ENCODE assay signal across 9 cellular contexts in genomic region chr3:143648708-143649107, GRCh38.
DNase-seq lines count a peak whose midpoint lies in the region; ATAC-seq and TF ChIP-seq lines count a peak whose summit lies in the region.
"Had no signal": no experiment of that assay in that cellular context is flagged by ENCODE, and none has a peak within 500 bp of the region (broad histone marks: within the 10 kb centered on the region; RNA-seq: fewer than 3 reads in every experiment).

No MANE protein-coding gene starts in this region.

- no peak overlapping the region for H3K4ac ChIP-seq in mesendoderm (ENCODE audit: low read depth, low read length)

- TF ChIP-seq POLR2A in HCT116 (IDR thresholded peaks at IDR 0.05; ENCODE audit: borderline replicate concordance, extremely low read depth, insufficient read depth, insufficient read length), result no peak
- TF ChIP-seq POLR2A in gastrocnemius medialis (IDR thresholded peaks at IDR 0.05), result no peak

- H3K4me1 ChIP-seq in ES-I3 (ENCODE audit: insufficient read depth, low read length) (peaks cover 14% of the 10 kb centered on the region), HCT116 (ENCODE audit: control insufficient read depth in 1 of 2, insufficient read depth in 2 of 2, low read length in 2 of 2) (no peaks in the 10 kb centered on the region), mesendoderm (ENCODE audit: control insufficient read depth, low read depth, low read length) (no peaks in the 10 kb centered on the region), gastrocnemius medialis (peaks cover 0 to 4% of the 10 kb centered on the region in 2 donors)
- H3K4me1 ChIP-seq: pancreas had no signal

- no peak overlapping the region for H3K27ac ChIP-seq in HCT116 (ENCODE audit: low read depth, low read length)
- H3K27ac ChIP-seq in mesendoderm (ENCODE audit: low read depth, low read length), result no peak overlapping the region
- H3K27ac ChIP-seq in gastrocnemius medialis, result no peak overlapping the region
- H3K27ac ChIP-seq: pancreas had no signal

- no peak overlapping the region for H2AK5ac ChIP-seq in mesendoderm (ENCODE audit: low read length)

- no peak overlapping the region for H2BK120ac ChIP-seq in mesendoderm (ENCODE audit: low read depth, low read length)

- no peaks in the 10 kb centered on the region for H4K20me1 ChIP-seq in HCT116 (ENCODE audit: insufficient read depth)

- peak; percentile 28 to 82 (median 70); a peak in 5 of 6 replicates for TF ChIP-seq CTCF in HCT116 (IDR thresholded peaks at IDR 0.05 in 2 of 3, conservative IDR thresholded peaks at IDR 0.05 in 1 of 3; ENCODE audit: borderline replicate concordance in 1 of 3, insufficient read depth in 1 of 3, low read depth in 2 of 3, low read length in 2 of 3)
- TF ChIP-seq CTCF in astrocyte of the spinal cord (IDR thresholded peaks at IDR 0.05; ENCODE audit: low read depth, low read length), result peak; percentile 24
- TF ChIP-seq CTCF in gastrocnemius medialis (IDR thresholded peaks at IDR 0.05 in 4 of 5, conservative IDR thresholded peaks at IDR 0.05 in 1 of 5), result no peak

- H3K4me3 ChIP-seq in HCT116 (replicated peaks in 1 of 2; ENCODE audit: low read depth in 1 of 2, low read length in 2 of 2) (no peak overlapping the region), astrocyte of the spinal cord (ENCODE audit: low read depth, low read length) (no peak overlapping the region), mesendoderm (ENCODE audit: low read length) (no peak overlapping the region), gastrocnemius medialis (no peak overlapping the region)
- H3K4me3 ChIP-seq: pancreas had no signal

- CTCF ChIA-PET in HCT116 (lab: Charles Lee), result interaction anchor here (0.6 to 1.5 kb wide), 2 partner anchors 26 to 115 kb away, joined by 3 to 6 read pairs; no protein-coding TSS in a partner anchor

- POLR2A ChIA-PET in HCT116 (lab: Charles Lee), result no interaction called here

- H3K9me3 ChIP-seq in ES-I3 (ENCODE audit: control insufficient read depth, insufficient read depth, low read length) (no peaks in the 10 kb centered on the region), HCT116 (ENCODE audit: control insufficient read depth in 1 of 2, insufficient read depth in 1 of 2, low read depth in 1 of 2, low read length in 2 of 2) (no peaks in the 10 kb centered on the region), gastrocnemius medialis (no peaks in the 10 kb centered on the region)
- H3K9me3 ChIP-seq: pancreas had no signal

- ATAC-seq in HCT116 (peak; percentile 71), gastrocnemius medialis (no peak)
- ATAC-seq: pancreas had no signal

- RAD21 ChIA-PET in HCT116 (lab: Charles Lee; ENCODE audit: low non-redundant PET in 1 of 2, low total read pairs in 2 of 2, uncharacterized antibody in 2 of 2, unreplicated experiment in 2 of 2), result no interaction called here

- H3K9me2 ChIP-seq in HCT116 (ENCODE audit: insufficient read depth), result no peaks in the 10 kb centered on the region

- WGBS in mesendoderm (ENCODE audit: extremely low coverage, insufficient coverage, low lambda C conversion rate), result no CpG with 5 or more reads among the region's 7 CpGs

- no peak overlapping the region for H4K5ac ChIP-seq in mesendoderm (ENCODE audit: low read length)

- no peak overlapping the region for H3K56ac ChIP-seq in mesendoderm (ENCODE audit: low read length)

- no peak overlapping the region for H2BK5ac ChIP-seq in mesendoderm (ENCODE audit: low read length)

- H3K27me3 ChIP-seq in HCT116 (ENCODE audit: insufficient read depth, low read length) (no peaks in the 10 kb centered on the region), mesendoderm (ENCODE audit: insufficient read depth, low read length, poor library complexity) (no peaks in the 10 kb centered on the region), gastrocnemius medialis (no peaks in the 10 kb centered on the region)
- H3K27me3 ChIP-seq: pancreas had no signal

- H2BK15ac ChIP-seq in mesendoderm (replicated peaks; ENCODE audit: low read depth), result no peak overlapping the region

- DNase-seq in HCT116 (ENCODE audit: low read depth, low spot score) (peak; percentile 19), astrocyte of the spinal cord (ENCODE audit: low read depth, low spot score) (no peak), mesendoderm (peak; percentile 56), hypothalamus (lab: John Stamatoyannopoulos, UW) (no peak), epidermal melanocyte (ENCODE audit: insufficient read length, low spot score) (no peak), gastrocnemius medialis (no peak)
- DNase-seq: OCI-M1, pancreas had no signal

- peak overlapping the region; percentile 29; the same call in 1 of the 2 replicates for H3K9ac ChIP-seq in ES-I3 (ENCODE audit: low read depth, low read length)
- no peak overlapping the region for H3K9ac ChIP-seq in HCT116 (ENCODE audit: low read length)
- H3K9ac ChIP-seq in mesendoderm (ENCODE audit: low read length), result no peak overlapping the region

- H3K79me2 ChIP-seq in HCT116 (ENCODE audit: insufficient read depth, low read length) (no peaks in the 10 kb centered on the region), mesendoderm (ENCODE audit: control insufficient read depth, insufficient read depth, low read length) (no peaks in the 10 kb centered on the region)

- intact Hi-C loops in HCT116 (cut with micrococcal nuclease), result loop anchor here (10.0 kb wide), 1 partner anchor 584 kb away; no protein-coding TSS in a partner anchor
- intact Hi-C loops in gastrocnemius medialis (cut with DNase I; ENCODE audit: low total_unique reads), result loop anchor here (10.0 kb wide), 1 partner anchor 524 kb away; no protein-coding TSS in a partner anchor

- H3K4me2 ChIP-seq in HCT116 (ENCODE audit: low read length) (no peak overlapping the region), mesendoderm (ENCODE audit: low read length) (no peak overlapping the region)

- no peaks in the 10 kb centered on the region for H3K79me1 ChIP-seq in mesendoderm (ENCODE audit: low read length)

- no peaks in the 10 kb centered on the region for H3K36me3 ChIP-seq in ES-I3 (ENCODE audit: insufficient read depth, low read length)
- no peaks in the 10 kb centered on the region for H3K36me3 ChIP-seq in HCT116 (ENCODE audit: control insufficient read depth in 1 of 2, insufficient read depth in 2 of 2, low read length in 2 of 2)
- H3K36me3 ChIP-seq in mesendoderm (ENCODE audit: control insufficient read depth, insufficient read depth, low read length), result no peaks in the 10 kb centered on the region
- H3K36me3 ChIP-seq in gastrocnemius medialis, result no peaks in the 10 kb centered on the region
- H3K36me3 ChIP-seq: pancreas had no signal

- TF ChIP-seq RAD21 in HCT116 (IDR thresholded peaks at IDR 0.05; ENCODE audit: low read depth), result peak; percentile 45; the same call in 1 of the 2 replicates

- no peak overlapping the region for H3K18ac ChIP-seq in mesendoderm (ENCODE audit: low read length)

- in situ Hi-C loops in astrocyte of the spinal cord (cut with HindIII; ENCODE audit: low sequenced_read_pairs), result no loop called here
- in situ Hi-C loops in gastrocnemius medialis (cut with MboI; ENCODE audit: low sequenced_read_pairs in 4 of 4), result no loop called here

- H4K8ac ChIP-seq in mesendoderm (ENCODE audit: low read depth, low read length), result no peak overlapping the region

- H3K23ac ChIP-seq in mesendoderm (ENCODE audit: low read length), result no peak overlapping the region

- BruUV-seq in HCT116 (replicated peaks; lab: Mats Ljungman, UMichigan), result no TSS peak

- H2AFZ ChIP-seq in HCT116 (ENCODE audit: low read depth, low read length, poor library complexity, severe bottlenecking), result peak overlapping the region; percentile 43

TF ChIP-seq in HCT116, 20 proteins besides CTCF, POLR2A, EP300 and RAD21:
- TF ChIP-seq YY1 (IDR thresholded peaks at IDR 0.05; ENCODE audit: extremely low read depth, insufficient replicate concordance, low read depth, low read length) (peak; percentile 53), ELF1 (IDR thresholded peaks at IDR 0.05; ENCODE audit: borderline replicate concordance, low read depth) (no peak)
TF ChIP-seq in HCT116: peak in this region for 1.

Comparison
In these comparisons a context has a peak if more than half of its experiments do, and no peak if none do; other contexts are left out.
1. DNase-seq: peak in HCT116 (single experiment) and mesendoderm (single experiment); none in astrocyte of the spinal cord (single experiment), hypothalamus (0 of 51), epidermal melanocyte (single experiment) and gastrocnemius medialis (0 of 2).
2. CTCF ChIP-seq: peak in HCT116 (3 of 3) and astrocyte of the spinal cord (single experiment); none in gastrocnemius medialis (0 of 5).